ENCODE assay signal across 13 cellular contexts in genomic region chr20:38165966-38166706, GRCh38. TPM values are rescaled to one million over a fixed set of nuclear protein-coding genes. Genes with fewer than 3 reads are reported as not detected.
DNase-seq lines count a peak whose midpoint lies in the region; ATAC-seq and TF ChIP-seq lines count a peak whose summit lies in the region.
"Had no signal": no experiment of that assay in that cellular context is flagged by ENCODE, and none has a peak within 500 bp of the region (broad histone marks: within the 10 kb centered on the region; RNA-seq: fewer than 3 reads in every experiment).

No MANE protein-coding gene starts in this region.

- TF ChIP-seq POLR2A in stomach (IDR thresholded peaks at IDR 0.05) (no peak), suprapubic skin (IDR thresholded peaks at IDR 0.05) (no peak)

- H3K79me2 ChIP-seq in mammary epithelial cell (ENCODE audit: insufficient read depth, low read length), result peaks cover 12% of the 10 kb centered on the region

- H3K9ac ChIP-seq in mammary epithelial cell (ENCODE audit: insufficient read depth, low read length), result no peak overlapping the region

- no peaks in the 10 kb centered on the region for H3K36me3 ChIP-seq in mammary epithelial cell (ENCODE audit: insufficient read depth, low read length)
- H3K36me3 ChIP-seq in stomach, result peaks cover 0 to 4% (median under 1%) of the 10 kb centered on the region in 4 donors
- H3K36me3 ChIP-seq in suprapubic skin, result no peaks in the 10 kb centered on the region

- H3K4me3 ChIP-seq in mammary epithelial cell (replicated peaks in 1 of 3; ENCODE audit: insufficient read depth in 1 of 3, low read depth in 2 of 3, low read length in 3 of 3) (no peak overlapping the region), stomach (no peak overlapping the region), suprapubic skin (no peak overlapping the region)

- H3K4me1 Mint-ChIP-seq in IgD-negative memory B cell, result peaks cover 16 to 20% (median 17%) of the 10 kb centered on the region in 3 donors

- H3K27ac Mint-ChIP-seq in IgD-negative memory B cell, result no peak overlapping the region
- H3K27ac Mint-ChIP-seq: activated naive CD4-positive, alpha-beta T cell treated with anti-CD3 and anti-CD28 coated beads for 36 hours had no signal

- H3K4me1 ChIP-seq in mammary epithelial cell (ENCODE audit: insufficient read depth, low read length) (peaks cover 56% of the 10 kb centered on the region), stomach (peaks cover 29 to 87% (median 50%) of the 10 kb centered on the region in 4 donors), suprapubic skin (peaks cover 12% of the 10 kb centered on the region)

- H3K9me3 ChIP-seq in mammary epithelial cell (replicated peaks; ENCODE audit: insufficient read depth, low read length), result no peaks in the 10 kb centered on the region
- no peaks in the 10 kb centered on the region for H3K9me3 ChIP-seq in stomach
- no peaks in the 10 kb centered on the region for H3K9me3 ChIP-seq in suprapubic skin

- peak overlapping the region; percentile 39 to 90 (median 65) for H3K4me3 Mint-ChIP-seq in IgD-negative memory B cell
- H3K4me3 Mint-ChIP-seq: activated naive CD4-positive, alpha-beta T cell treated with anti-CD3 and anti-CD28 coated beads for 36 hours; CD4-positive, CD25-positive, alpha-beta regulatory T cell had no signal

- DNase-seq in mammary epithelial cell (peak; percentile 65), islet precursor cell (peak; percentile 77), stomach (no peak), SKM-1 treated with dmso at 0.1 percent for 144 hours (lab: John Stamatoyannopoulos, UW; ENCODE audit: unreplicated experiment) (no peak), suprapubic skin (ENCODE audit: low spot score in 2 of 2) (no peak)
- DNase-seq: cerebellar nuclear complex, NCI-H2081 treated with DMSO at 0.1 percent for 48 hours, occipital lobe had no signal

- TF ChIP-seq EP300 in stomach (IDR thresholded peaks at IDR 0.05) (no peak), suprapubic skin (IDR thresholded peaks at IDR 0.05) (no peak)

- in situ Hi-C loops in mammary epithelial cell (cut with MboI; ENCODE audit: low sequenced_read_pairs in 2 of 2), result loop anchor here in 1 of 2 donors (10.0 kb wide), 1 partner anchor 91 kb away; no protein-coding TSS in a partner anchor

- no peak for ATAC-seq in HG03039 (IDR thresholded peaks at IDR 0.05; ENCODE audit: unreplicated experiment)
- no peak for ATAC-seq in GM18868 (IDR thresholded peaks at IDR 0.05; ENCODE audit: unreplicated experiment)

- dilution Hi-C loops in mammary epithelial cell (cut with HindIII; ENCODE audit: low sequenced_read_pairs), result loop anchor here (5.0 kb wide), 2 partner anchors 56 to 94 kb away; no protein-coding TSS in a partner anchor

- H3K9me3 Mint-ChIP-seq in IgD-negative memory B cell, result no peaks in the 10 kb centered on the region
- H3K9me3 Mint-ChIP-seq: activated naive CD4-positive, alpha-beta T cell treated with anti-CD3 and anti-CD28 coated beads for 36 hours; CD4-positive, CD25-positive, alpha-beta regulatory T cell had no signal

- no peaks in the 10 kb centered on the region for H4K20me1 ChIP-seq in mammary epithelial cell (ENCODE audit: insufficient read depth, low read length)

- H3K27me3 Mint-ChIP-seq in IgD-negative memory B cell, result no peaks in the 10 kb centered on the region

- peak overlapping the region; percentile 64 for H3K4me2 ChIP-seq in mammary epithelial cell (ENCODE audit: insufficient read depth, low read depth, low read length)

- intact Hi-C loops in mammary epithelial cell (cut with micrococcal nuclease), result loop anchor here (1.0 to 10.0 kb wide), 5 partner anchors 36 to 139 kb away; partner anchors contain the start of gene BPI
- intact Hi-C loops in stomach (cut with DNase I; ENCODE audit: low total_unique reads), result loop anchor here (5.0 kb wide), 1 partner anchor 94 kb away; no protein-coding TSS in a partner anchor

- WGBS in mammary epithelial cell (ENCODE audit: low coverage, missing lambda C conversion rate), result 84% methylated on average over 9 of the region's 11 CpGs
- WGBS in stomach, 5 donors, result 65 to 83% (median 79%) methylated on average over 11 of the region's 11 CpGs
- 62% methylated on average over 11 of the region's 11 CpGs for WGBS in suprapubic skin

- CTCF ChIA-PET in mammary epithelial cell (lab: Charles Lee; ENCODE audit: low non-redundant PET), result no interaction called here

- H3K27me3 ChIP-seq in mammary epithelial cell (ENCODE audit: insufficient read depth, low read length) (no peaks in the 10 kb centered on the region), stomach (no peaks in the 10 kb centered on the region), suprapubic skin (no peaks in the 10 kb centered on the region)

- TF ChIP-seq CTCF in mammary epithelial cell (conservative IDR thresholded peaks at IDR 0.05 in 1 of 2, IDR thresholded peaks at IDR 0.05 in 1 of 2; ENCODE audit: extremely low read depth in 1 of 2, insufficient read depth in 1 of 2, low read depth in 1 of 2, low read length in 2 of 2), result no peak
- TF ChIP-seq CTCF in stomach (IDR thresholded peaks at IDR 0.05), result no peak
- no peak for TF ChIP-seq CTCF in suprapubic skin (IDR thresholded peaks at IDR 0.05)

- BruUV-seq in mammary epithelial cell (replicated peaks; lab: Mats Ljungman, UMichigan), result no TSS peak

- peak overlapping the region; percentile 4 for H3K27ac ChIP-seq in mammary epithelial cell (ENCODE audit: insufficient read depth, low read depth, low read length)
- H3K27ac ChIP-seq in stomach, result peak overlapping the region in 4 of 5 donors; percentile 59 to 85 (median 74)
- no peak overlapping the region for H3K27ac ChIP-seq in suprapubic skin

- peaks cover 3% of the 10 kb centered on the region for H3K36me3 Mint-ChIP-seq in IgD-negative memory B cell
- H3K36me3 Mint-ChIP-seq: CD4-positive, CD25-positive, alpha-beta regulatory T cell had no signal

- H2AFZ ChIP-seq in mammary epithelial cell (ENCODE audit: low read depth, low read length), result peak overlapping the region; percentile 64

RNA-seq across cellular contexts. Expression of gene TGM2, which starts 1.1 kb away (rescaled TPM):
- polyA plus RNA-seq in IgD-negative memory B cell (7.1 TPM), mammary epithelial cell (98.1 TPM), stomach (10 to 100 TPM; 16.2 to 28.0 (median 25.1) TPM)
- total RNA-seq in mammary epithelial cell (100 to 1,000 TPM in 1 of 2 donors, 10 to 100 TPM in 1; 53.4 to 252 TPM), stomach (100 to 1,000 TPM in 1 of 5 donors, 10 to 100 TPM in 4; 27.8 to 195 (median 44.3) TPM), suprapubic skin (1 to 10 TPM; 1.5 to 6.6 (median 3.8) TPM)
- 98.9 TPM for polyA minus RNA-seq in mammary epithelial cell
- total RNA-seq: activated naive CD4-positive, alpha-beta T cell treated with anti-CD3 and anti-CD28 coated beads for 36 hours; CD4-positive, CD25-positive, alpha-beta regulatory T cell had no signal

Comparison
In these comparisons a context has a peak if more than half of its experiments do, and no peak if none do; other contexts are left out.
1. DNase-seq: peak in mammary epithelial cell (single experiment) and islet precursor cell (single experiment); none in stomach (single experiment), SKM-1 treated with dmso at 0.1 percent for 144 hours (single experiment) and suprapubic skin (0 of 2).